Comparison of ENCODE assay signal across 8 cellular contexts in the genomic region with DNA sequence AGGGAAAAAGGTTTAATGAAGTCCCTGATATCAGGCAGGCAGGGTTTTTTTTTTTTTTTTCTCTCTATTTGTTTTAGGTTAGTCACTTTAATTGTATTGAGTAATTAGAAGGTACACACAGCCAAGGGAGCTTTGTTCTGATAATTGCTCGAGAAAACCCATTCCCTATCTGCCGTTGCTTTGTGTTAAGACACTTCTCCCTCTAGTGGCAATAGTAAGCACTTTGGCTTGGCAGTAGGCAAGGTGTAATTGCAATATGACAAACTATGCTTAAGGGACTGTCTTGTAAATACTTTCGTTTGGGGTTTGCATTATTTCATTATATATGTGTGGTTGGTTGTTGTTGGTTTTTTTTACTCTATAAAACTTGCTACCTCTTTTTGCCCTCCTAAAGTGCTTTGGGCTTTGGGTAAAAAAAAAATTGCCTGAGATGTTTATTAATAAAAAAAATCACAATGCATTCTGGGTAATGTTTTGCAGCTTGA.
DNase-seq lines count a peak whose midpoint lies in the region; ATAC-seq and TF ChIP-seq lines count a peak whose summit lies in the region.

No MANE protein-coding gene starts in this region.

- peak overlapping the region; percentile 11 for H3K4me2 ChIP-seq in neural cell (ENCODE audit: low read length)

- peak; percentile 14 for TF ChIP-seq EP300 in neural cell (conservative IDR thresholded peaks at IDR 0.05; ENCODE audit: poor library complexity, severe bottlenecking)

- H3K9me3 ChIP-seq in HAP-1 (no peaks in the 10 kb centered on the region), neural cell (ENCODE audit: low read length) (no peaks in the 10 kb centered on the region)

- H3K27me3 ChIP-seq in HAP-1 (ENCODE audit: low read depth) (no peaks in the 10 kb centered on the region), neural cell (ENCODE audit: insufficient read depth, low read depth, low read length) (no peaks in the 10 kb centered on the region)

- in situ Hi-C loops in HAP-1 (cut with MboI; ENCODE audit: low sequenced_read_pairs) = no loop called here

- H3K36me3 ChIP-seq in HAP-1 (replicated peaks) (no peaks in the 10 kb centered on the region), neural cell (ENCODE audit: insufficient read depth, low read length) (no peaks in the 10 kb centered on the region)

- H3K4me1 Mint-ChIP-seq in activated CD4-positive, alpha-beta T cell treated with anti-CD3 and anti-CD28 coated beads, Interleukin-2, amount 10 ng/mL, durations not matched to agents 7 days and 5 days = peaks cover 4% of the 10 kb centered on the region

- H3K4me3 Mint-ChIP-seq in activated CD4-positive, alpha-beta T cell treated with anti-CD3 and anti-CD28 coated beads, Interleukin-2, amount 10 ng/mL, durations not matched to agents 7 days and 5 days = no peak overlapping the region

- H3K9me2 ChIP-seq in neural cell (ENCODE audit: insufficient read depth, low read length) = no peaks in the 10 kb centered on the region

- peaks cover 5% of the 10 kb centered on the region for H3F3A ChIP-seq in neural cell (ENCODE audit: insufficient read depth, low read length, poor library complexity, severe bottlenecking)

- peak; percentile 81 for TF ChIP-seq RAD21 in neural cell (conservative IDR thresholded peaks at IDR 0.05)

- no peak overlapping the region for H3K27ac Mint-ChIP-seq in activated CD4-positive, alpha-beta T cell treated with anti-CD3 and anti-CD28 coated beads, Interleukin-2, amount 10 ng/mL, durations not matched to agents 7 days and 5 days

- TF ChIP-seq CTCF in fibroblast of mammary gland (conservative IDR thresholded peaks at IDR 0.05; ENCODE audit: control insufficient read depth, insufficient read depth, low read depth, low read length) (peak; percentile 97), neural cell (IDR thresholded peaks at IDR 0.05; ENCODE audit: poor library complexity, severe bottlenecking) (peak; percentile 90)

- no peaks in the 10 kb centered on the region for H3K36me3 Mint-ChIP-seq in activated CD4-positive, alpha-beta T cell treated with anti-CD3 and anti-CD28 coated beads, Interleukin-2, amount 10 ng/mL, durations not matched to agents 7 days and 5 days (ENCODE audit: low read depth)

- POLR2A ChIA-PET in activated CD4-positive, alpha-beta T cell treated with anti-CD3 and anti-CD28 coated beads, Interleukin-2, amount 10 ng/mL, durations not matched to agents 7 days and 5 days (lab: Charles Lee) = no interaction called here

- H3K9me3 Mint-ChIP-seq in activated CD4-positive, alpha-beta T cell treated with anti-CD3 and anti-CD28 coated beads, Interleukin-2, amount 10 ng/mL, durations not matched to agents 7 days and 5 days = no peaks in the 10 kb centered on the region

- no peak overlapping the region for H3K9ac ChIP-seq in neural cell (ENCODE audit: low read length)

- CTCF ChIA-PET in activated CD4-positive, alpha-beta T cell treated with anti-CD3 and anti-CD28 coated beads, Interleukin-2, amount 10 ng/mL, durations not matched to agents 7 days and 5 days (lab: Charles Lee) = interaction anchor here (0.6 to 1.1 kb wide), 7 partner anchors 13 to 428 kb away, joined by 3 to 5 read pairs (median 3); no protein-coding TSS in a partner anchor

- H3K79me2 ChIP-seq in neural cell (replicated peaks; ENCODE audit: insufficient read depth, low read length) = no peaks in the 10 kb centered on the region

- H3K4me3 ChIP-seq in HAP-1 (no peak overlapping the region), fibroblast of mammary gland (ENCODE audit: control insufficient read depth, low read depth, low read length) (no peak overlapping the region), neural cell (ENCODE audit: low read length) (peak overlapping the region; percentile 34)

- H3K27me3 Mint-ChIP-seq in activated CD4-positive, alpha-beta T cell treated with anti-CD3 and anti-CD28 coated beads, Interleukin-2, amount 10 ng/mL, durations not matched to agents 7 days and 5 days = peaks cover 3% of the 10 kb centered on the region

- no peaks in the 10 kb centered on the region for H4K20me1 ChIP-seq in neural cell (ENCODE audit: insufficient read depth)

- peak overlapping the region; percentile 44 for H3K27ac ChIP-seq in neural cell (ENCODE audit: low read length)

- peaks cover 28% of the 10 kb centered on the region for H3K4me1 ChIP-seq in HAP-1

- ATAC-seq in GM21423 (IDR thresholded peaks at IDR 0.05; ENCODE audit: unreplicated experiment) (no peak), HG03457 (IDR thresholded peaks at IDR 0.05; ENCODE audit: unreplicated experiment) (no peak)

- H2AFZ ChIP-seq in neural cell (ENCODE audit: low read depth, low read length) = no peak overlapping the region

- DNase-seq in D341Med (ENCODE audit: low spot score) = peak; percentile 55
- peak; percentile 50 to 85 for DNase-seq in HAP-1 (ENCODE audit: low spot score in 2 of 2)
- DNase-seq in NCI-H345 treated with DMSO at 0.1 percent for 48 hours (lab: John Stamatoyannopoulos, UW; ENCODE audit: unreplicated experiment) = peak; percentile 37
- peak; percentile 56 for DNase-seq in activated CD4-positive, alpha-beta T cell treated with anti-CD3 and anti-CD28 coated beads, Interleukin-2, amount 10 ng/mL, durations not matched to agents 7 days and 5 days
- peak; percentile 85 for DNase-seq in fibroblast of mammary gland (ENCODE audit: low read depth)

TF ChIP-seq in neural cell, 6 proteins besides CTCF, POLR2A, EP300 and RAD21:
- no peak for TF ChIP-seq MXI1 (conservative IDR thresholded peaks at IDR 0.05; ENCODE audit: poor library complexity, severe bottlenecking)
- peak; percentile 84 for TF ChIP-seq SMC3 (conservative IDR thresholded peaks at IDR 0.05; ENCODE audit: poor library complexity)
TF ChIP-seq in neural cell: peak in this region for 1.
